Comparison of ENCODE assay signal across 14 cellular contexts in the genomic region with DNA sequence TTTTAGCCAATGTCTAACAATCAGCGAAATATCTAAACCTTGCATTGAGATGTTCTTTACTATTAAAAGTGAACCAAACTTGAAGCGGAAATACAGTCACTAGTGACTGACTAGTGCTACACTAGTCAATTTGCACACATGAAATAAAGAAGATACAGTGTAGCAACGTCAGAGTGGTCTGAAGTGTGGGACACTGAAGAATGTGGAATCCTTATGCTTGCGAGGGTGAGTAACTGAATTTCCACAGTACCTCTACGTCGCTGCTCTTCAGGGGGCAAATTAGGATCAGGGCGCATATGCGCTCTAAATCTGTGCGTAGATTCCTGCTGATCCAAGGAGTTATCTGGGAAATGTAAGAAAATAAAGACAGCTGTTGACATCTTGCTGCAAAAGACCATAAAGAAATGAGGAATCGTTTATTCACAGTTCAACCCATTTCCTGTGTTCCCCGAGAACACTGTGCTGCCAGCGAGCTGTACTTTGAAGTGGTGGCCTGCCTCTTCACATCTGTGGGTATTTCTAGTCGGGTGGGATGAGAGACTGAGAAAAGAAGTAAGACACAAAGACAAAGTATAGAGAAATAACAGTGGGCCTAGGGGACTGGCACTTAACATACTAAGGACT. TPM values are rescaled to one million over a fixed set of nuclear protein-coding genes. Genes with fewer than 3 reads are reported as not detected.
DNase-seq lines count a peak whose midpoint lies in the region; ATAC-seq, FAIRE-seq and TF ChIP-seq lines count a peak whose summit lies in the region.
"Had no signal": no experiment of that assay in that cellular context is flagged by ENCODE, and none has a peak within 500 bp of the region (broad histone marks: within the 10 kb centered on the region; RNA-seq: fewer than 3 reads in every experiment).

No MANE protein-coding gene starts in this region.

- ATAC-seq in K562 (no peak), GM21390 (IDR thresholded peaks at IDR 0.05; ENCODE audit: unreplicated experiment) (no peak)
- ATAC-seq: left lung had no signal

- H3K27me3 ChIP-seq in HUES48 (ENCODE audit: control insufficient read depth, insufficient read depth, low read length) (no peaks in the 10 kb centered on the region), K562 (ENCODE audit: control insufficient read depth in 2 of 2, insufficient read depth in 2 of 2, low read length in 2 of 2) (peaks cover 58 to 60% of the 10 kb centered on the region in 2 experiments)

- 12% methylated on average over 13 of the region's 13 CpGs for WGBS in K562 (ENCODE audit: insufficient coverage, low coverage, missing lambda C conversion rate)

- peaks cover 21% of the 10 kb centered on the region for H3K4me1 ChIP-seq in HUES48 (ENCODE audit: control insufficient read depth, insufficient read depth, low read length)
- H3K4me1 ChIP-seq in K562 (replicated peaks in 1 of 2; ENCODE audit: control insufficient read depth in 2 of 2, insufficient read depth in 2 of 2, low read length in 2 of 2): no peaks in the 10 kb centered on the region
- H3K4me1 ChIP-seq: left lung had no signal

- peaks cover 42% of the 10 kb centered on the region for H3K4me1 Mint-ChIP-seq in activated CD4-positive, alpha-beta T cell treated with anti-CD3 and anti-CD28 coated beads, Interleukin-2, amount 10 ng/mL, durations not matched to agents 7 days and 5 days
- H3K4me1 Mint-ChIP-seq: CD14-positive monocyte had no signal

- POLR2A ChIA-PET in activated CD4-positive, alpha-beta T cell treated with anti-CD3 and anti-CD28 coated beads, Interleukin-2, amount 10 ng/mL, durations not matched to agents 7 days and 5 days (lab: Charles Lee): no interaction called here
- POLR2A ChIA-PET in K562 (lab: Yijun Ruan, JAX): no interaction called here

- no peak for TF ChIP-seq POLR2A in K562 (conservative IDR thresholded peaks at IDR 0.05)

- H3K27ac ChIP-seq in HUES48 (ENCODE audit: low read depth, low read length): peak overlapping the region; percentile 0
- no peak overlapping the region for H3K27ac ChIP-seq in K562 (ENCODE audit: extremely low read depth, low read depth, low read length)
- H3K27ac ChIP-seq: left lung had no signal

- peaks cover 3% of the 10 kb centered on the region for H3K36me3 Mint-ChIP-seq in activated CD4-positive, alpha-beta T cell treated with anti-CD3 and anti-CD28 coated beads, Interleukin-2, amount 10 ng/mL, durations not matched to agents 7 days and 5 days (ENCODE audit: low read depth)
- H3K36me3 Mint-ChIP-seq: CD14-positive monocyte had no signal

- peak; percentile 64 for DNase-seq in activated CD4-positive, alpha-beta T cell treated with anti-CD3 and anti-CD28 coated beads, Interleukin-2, amount 10 ng/mL, durations not matched to agents 7 days and 5 days
- DNase-seq in K562 (ENCODE audit: extremely low read depth in 1 of 4, low spot score in 3 of 4) (no peak), NCI-H524 (lab: John Stamatoyannopoulos, UW) (no peak), C1 segment of cervical spinal cord (lab: John Stamatoyannopoulos, UW) (no peak), NCI-H69 (lab: John Stamatoyannopoulos, UW) (no peak)
- DNase-seq in stimulated activated CD4-positive, alpha-beta T cell treated with anti-CD3 and anti-CD28 coated beads, Interleukin-1b, Interleukin-23, amount 100 ng/mL, for 48 hours: peak; percentile 46
- DNase-seq: left lung had no signal

- H3K36me3 ChIP-seq in HUES48 (ENCODE audit: control insufficient read depth, insufficient read depth, low read length) (no peaks in the 10 kb centered on the region), K562 (ENCODE audit: control insufficient read depth, insufficient read depth, low read length) (no peaks in the 10 kb centered on the region)
- H3K36me3 ChIP-seq: left lung had no signal

- no peak for FAIRE-seq in K562 (lab: Jason Lieb, UNC)

- BruUV-seq in K562 (replicated peaks; lab: Mats Ljungman, UMichigan): no TSS peak

- in situ Hi-C loops in K562 (cut with MboI): no loop called here

- TF ChIP-seq EP300 in K562 (IDR thresholded peaks at IDR 0.05; ENCODE audit: low read length): no peak

- peak overlapping the region; percentile 84 for H3K27ac Mint-ChIP-seq in activated CD4-positive, alpha-beta T cell treated with anti-CD3 and anti-CD28 coated beads, Interleukin-2, amount 10 ng/mL, durations not matched to agents 7 days and 5 days
- H3K27ac Mint-ChIP-seq: CD14-positive monocyte had no signal

- no peak overlapping the region for H2AFZ ChIP-seq in K562 (ENCODE audit: low read depth, low read length)

- intact Hi-C loops in K562 (cut with micrococcal nuclease): no loop called here

- H3K9me3 ChIP-seq in HUES48 (ENCODE audit: control insufficient read depth, insufficient read depth, low read length) (no peaks in the 10 kb centered on the region), K562 (replicated peaks; ENCODE audit: control insufficient read depth, insufficient read depth, low read depth, low read length) (no peaks in the 10 kb centered on the region)
- H3K9me3 ChIP-seq: left lung had no signal

- no peaks in the 10 kb centered on the region for H3K79me2 ChIP-seq in K562 (ENCODE audit: control insufficient read depth, insufficient read depth, low read length)

- CTCF ChIA-PET in activated CD4-positive, alpha-beta T cell treated with anti-CD3 and anti-CD28 coated beads, Interleukin-2, amount 10 ng/mL, durations not matched to agents 7 days and 5 days (lab: Charles Lee): no interaction called here
- CTCF ChIA-PET in K562 (lab: Yijun Ruan, JAX; ENCODE audit: low intra/inter-chr PET ratio): no interaction called here

- H4K20me1 ChIP-seq in K562 (replicated peaks; ENCODE audit: control insufficient read depth, insufficient read depth, low read length): no peaks in the 10 kb centered on the region

- TF ChIP-seq RAD21 in K562 (CRISPR knock-in tag; conservative IDR thresholded peaks at IDR 0.05 in 1 of 2, IDR thresholded peaks at IDR 0.05 in 1 of 2): no peak

- H3K27me3 Mint-ChIP-seq in activated CD4-positive, alpha-beta T cell treated with anti-CD3 and anti-CD28 coated beads, Interleukin-2, amount 10 ng/mL, durations not matched to agents 7 days and 5 days: peaks cover 11% of the 10 kb centered on the region

- no peak overlapping the region for H3K4me2 ChIP-seq in K562 (ENCODE audit: insufficient read depth, low read length)

- TF ChIP-seq CTCF in K562 (IDR thresholded peaks at IDR 0.05 in 2 of 3, conservative IDR thresholded peaks at IDR 0.05 in 1 of 3; ENCODE audit: insufficient read depth in 2 of 3, low read depth in 1 of 3, low read length in 3 of 3): no peak

- no peak overlapping the region for H3K9ac ChIP-seq in HUES48 (ENCODE audit: low read depth, low read length)
- no peak overlapping the region for H3K9ac ChIP-seq in K562 (ENCODE audit: insufficient read depth in 1 of 2, low read depth in 2 of 2, low read length in 2 of 2)

- no peak overlapping the region; the same call in 1 of the 2 replicates for H3K4me3 ChIP-seq in HUES48 (ENCODE audit: low read depth, low read length)
- H3K4me3 ChIP-seq in K562: no peak overlapping the region
- H3K4me3 ChIP-seq: left lung, skin epidermis had no signal

- H3K9me1 ChIP-seq in K562 (ENCODE audit: control insufficient read depth, insufficient read depth, low read length): no peaks in the 10 kb centered on the region

- no peaks in the 10 kb centered on the region for H3K9me3 Mint-ChIP-seq in activated CD4-positive, alpha-beta T cell treated with anti-CD3 and anti-CD28 coated beads, Interleukin-2, amount 10 ng/mL, durations not matched to agents 7 days and 5 days
- H3K9me3 Mint-ChIP-seq: CD14-positive monocyte had no signal

- H3K4me3 Mint-ChIP-seq in activated CD4-positive, alpha-beta T cell treated with anti-CD3 and anti-CD28 coated beads, Interleukin-2, amount 10 ng/mL, durations not matched to agents 7 days and 5 days: peak overlapping the region; percentile 49
- H3K4me3 Mint-ChIP-seq: CD14-positive monocyte had no signal

RNA-seq across cellular contexts. Expression of a gene that starts 39.8 kb away (rescaled TPM):
- under 1 TPM; 0.25 TPM for total RNA-seq in activated CD4-positive, alpha-beta T cell treated with anti-CD3 and anti-CD28 coated beads, Interleukin-2, amount 10 ng/mL, durations not matched to agents 7 days and 5 days
- 2.0 and 6.0 TPM in 2 replicates for total RNA-seq in K562 (2011; cell fraction: chromatin; rRNA removed; ENCODE audit: low replicate concordance)
- 1.7 and 3.3 TPM in 2 replicates for total RNA-seq in K562 (2011; cell fraction: nucleolus; rRNA removed)
- 1.1 and 2.1 TPM in 2 replicates for total RNA-seq in K562 (2011; cell fraction: nucleoplasm; rRNA removed)
- total RNA-seq in K562 (2014; rRNA removed): 0.14 and 0.24 TPM in 2 replicates
- total RNA-seq in K562 (2014; rRNA removed; fragmentation: Illumina TruSeq; extraction: Trizol): not detected in 2 replicates
- total RNA-seq in K562 (2015; rRNA removed; fragmentation: Illumina TruSeq; extraction: Trizol): 0.07 TPM in 1 of 2 replicates, not detected in the other
- 0.24 and 0.47 TPM in 2 replicates for total RNA-seq in K562 (2021)
- polyA plus RNA-seq in K562 (2011; rRNA removed): 0.26 and 0.42 TPM in 2 replicates
- 0.27 and 0.48 TPM in 2 replicates for polyA plus RNA-seq in K562 (2011; cell fraction: cytosol; rRNA removed)
- 1.2 and 1.6 TPM in 2 replicates for polyA plus RNA-seq in K562 (2011; cell fraction: nucleus; rRNA removed)
- 0.10 and 0.40 TPM in 2 replicates for polyA plus RNA-seq in K562 (2012)
- polyA plus RNA-seq in K562 (2014; fragmentation: Illumina TruSeq; extraction: Trizol): 0.18 and 0.21 TPM in 2 replicates
- under 1 TPM in 1 of 2 experiments, not detected in 1; 0.01 TPM for polyA plus RNA-seq in K562 (2014; fragmentation: Nextera tagmentation; extraction: Ambion mirVana)
- polyA plus RNA-seq in K562 (2014; rRNA removed): 0.05 and 0.12 TPM in 2 replicates
- 0.18 and 0.21 TPM in 2 replicates for polyA minus RNA-seq in K562 (2011; rRNA and poly(A)+ RNA removed)
- polyA minus RNA-seq in K562 (2011; cell fraction: cytosol; rRNA and poly(A)+ RNA removed): 0.48 TPM in 1 of 2 replicates, not detected in the other
- 0.56 and 1.2 TPM in 2 replicates for polyA minus RNA-seq in K562 (2011; cell fraction: nucleus; rRNA and poly(A)+ RNA removed)
- total RNA-seq: MCF 10A had no signal
- polyA plus RNA-seq: CD14-positive monocyte had no signal

RNA-seq across cellular contexts. Expression of a gene that starts 50.7 kb away (rescaled TPM):
- not detected for total RNA-seq in activated CD4-positive, alpha-beta T cell treated with anti-CD3 and anti-CD28 coated beads, Interleukin-2, amount 10 ng/mL, durations not matched to agents 7 days and 5 days
- not detected in 2 replicates for total RNA-seq in K562 (2011; cell fraction: chromatin; rRNA removed; ENCODE audit: low replicate concordance)
- not detected in 2 replicates for total RNA-seq in K562 (2011; cell fraction: nucleolus; rRNA removed)
- total RNA-seq in K562 (2011; cell fraction: nucleoplasm; rRNA removed): not detected in 2 replicates
- not detected in 2 replicates for total RNA-seq in K562 (2014; rRNA removed)
- total RNA-seq in K562 (2014; rRNA removed; fragmentation: Illumina TruSeq; extraction: Trizol): not detected in 2 replicates
- not detected in 2 replicates for total RNA-seq in K562 (2015; rRNA removed; fragmentation: Illumina TruSeq; extraction: Trizol)
- total RNA-seq in K562 (2021): not detected in 2 replicates
- polyA plus RNA-seq in K562 (2011; rRNA removed): not detected in 2 replicates
- not detected in 2 replicates for polyA plus RNA-seq in K562 (2011; cell fraction: cytosol; rRNA removed)
- polyA plus RNA-seq in K562 (2011; cell fraction: nucleus; rRNA removed): not detected in 2 replicates
- not detected in 2 replicates for polyA plus RNA-seq in K562 (2012)
- not detected in 2 replicates for polyA plus RNA-seq in K562 (2014; fragmentation: Illumina TruSeq; extraction: Trizol)
- not detected for polyA plus RNA-seq in K562 (2014; fragmentation: Nextera tagmentation; extraction: Ambion mirVana)
- not detected in 2 replicates for polyA plus RNA-seq in K562 (2014; rRNA removed)
- not detected in 2 replicates for polyA minus RNA-seq in K562 (2011; rRNA and poly(A)+ RNA removed)
- polyA minus RNA-seq in K562 (2011; cell fraction: cytosol; rRNA and poly(A)+ RNA removed): not detected in 2 replicates
- polyA minus RNA-seq in K562 (2011; cell fraction: nucleus; rRNA and poly(A)+ RNA removed): not detected in 2 replicates
- total RNA-seq: left lung, MCF 10A, subcutaneous adipose tissue had no signal
- polyA plus RNA-seq: adipose tissue, CD14-positive monocyte had no signal

Comparison
In these comparisons a context has a peak if more than half of its experiments do, and no peak if none do; other contexts are left out.
1. DNase-seq: peak in activated CD4-positive, alpha-beta T cell treated with anti-CD3 and anti-CD28 coated beads, Interleukin-2, amount 10 ng/mL, durations not matched to agents 7 days and 5 days (single experiment) and stimulated activated CD4-positive, alpha-beta T cell treated with anti-CD3 and anti-CD28 coated beads, Interleukin-1b, Interleukin-23, amount 100 ng/mL, for 48 hours (single experiment); none in K562 (0 of 4), NCI-H524 (0 of 2), C1 segment of cervical spinal cord (0 of 14) and NCI-H69 (single experiment).